In the genomic region with DNA sequence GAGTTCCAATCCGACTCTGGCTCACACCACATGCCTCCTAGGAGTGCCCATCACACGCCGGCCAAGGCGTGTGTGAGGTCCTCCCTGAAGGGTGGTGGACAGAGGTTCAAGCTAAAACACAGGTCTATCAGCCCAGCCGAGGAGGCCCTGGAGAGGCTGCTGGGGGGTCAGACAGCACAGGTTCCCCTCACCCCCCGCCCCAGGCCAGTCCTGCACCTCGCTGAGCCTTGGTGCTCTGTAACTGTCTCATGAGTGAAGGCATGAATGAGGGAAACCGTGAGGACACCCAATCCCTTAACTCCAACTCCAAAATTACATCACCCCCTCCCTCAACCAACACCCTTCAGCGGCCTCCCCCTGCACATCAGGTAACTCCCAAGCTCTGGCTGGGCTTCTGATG, we compare ENCODE assay signal across 29 cellular contexts. TPM values are rescaled to one million over a fixed set of nuclear protein-coding genes. Genes with fewer than 3 reads are reported as not detected.
"Had no signal": no experiment of that assay in that cellular context is flagged by ENCODE, and none has a peak within 500 bp of the region (broad histone marks: within the 10 kb centered on the region; RNA-seq: fewer than 3 reads in every experiment).

No MANE protein-coding gene starts in this region.

- H3K4me3 ChIP-seq: gastroesophageal sphincter, tibial artery, uterus had no signal

- H3K27me3 ChIP-seq: uterus had no signal

- DNase-seq: activated CD4-positive, alpha-beta T cell treated with anti-CD3 and anti-CD28 coated beads, Interleukin-2, amount 50 U/mL, for 1 hour; activated T-cell treated with anti-CD3 and anti-CD28 coated beads, Interleukin-2, amount 50 U/mL, for 1 hour; aorta; caudate nucleus; effector memory CD4-positive, alpha-beta T cell; hypothalamus; left cardiac atrium; retina; stimulated activated CD4-positive, alpha-beta T cell treated with anti-CD3 and anti-CD28 coated beads, Interleukin-4, amount 100 ng/mL, for 24 hours; stimulated activated naive CD8-positive, alpha-beta T cell treated with anti-CD3 and anti-CD28 coated beads, Interleukin-15, Interleukin-2, amounts not matched to agents 100 U/mL and 50 U/mL, for 24 hours; uterus had no signal

- H3K4me1 ChIP-seq: gastroesophageal sphincter, tibial artery, uterus had no signal

- ATAC-seq: activated CD4-positive, CD25-positive, alpha-beta regulatory T cell treated with anti-CD3 and anti-CD28 coated beads, Interleukin-2, amount 50 U/mL, for 24 hours; activated naive CD4-positive, alpha-beta T cell treated with anti-CD3 and anti-CD28 coated beads, Interleukin-2, amount 50 U/mL, for 72 hours; gastroesophageal sphincter; left cardiac atrium; stimulated activated naive CD8-positive, alpha-beta T cell treated with anti-CD3 and anti-CD28 coated beads, Interleukin-15, Interleukin-2, amounts not matched to agents 100 U/mL and 50 U/mL, for 24 hours had no signal

- H3K27ac ChIP-seq: gastroesophageal sphincter, tibial artery, uterus had no signal

- FAIRE-seq: endothelial cell of umbilical vein had no signal

- H3K9me3 Mint-ChIP-seq: activated naive CD4-positive, alpha-beta T cell treated with anti-CD3 and anti-CD28 coated beads, Interleukin-2, amount 50 U/mL, for 72 hours; brain; memory B cell; neural crest cell had no signal

- H3K27ac Mint-ChIP-seq: activated naive CD4-positive, alpha-beta T cell treated with anti-CD3 and anti-CD28 coated beads, Interleukin-2, amount 50 U/mL, for 72 hours; brain; memory B cell; progenitor cell of endocrine pancreas had no signal

- H3K36me3 Mint-ChIP-seq: activated naive CD4-positive, alpha-beta T cell treated with anti-CD3 and anti-CD28 coated beads, Interleukin-2, amount 50 U/mL, for 72 hours; brain; memory B cell had no signal

- H3K36me3 ChIP-seq: gastroesophageal sphincter, tibial artery, uterus had no signal

- H3K4me1 Mint-ChIP-seq: brain, memory B cell, neural crest cell had no signal

- H3K9me3 ChIP-seq: gastroesophageal sphincter, tibial artery, uterus had no signal

- H3K4me3 Mint-ChIP-seq: brain, memory B cell, neural crest cell had no signal

RNA-seq across cellular contexts. Expression of a gene that starts 43.0 kb away (rescaled TPM):
- total RNA-seq: activated naive CD4-positive, alpha-beta T cell treated with anti-CD3 and anti-CD28 coated beads, Interleukin-2, amount 50 U/mL, for 72 hours; aorta; dermis microvascular lymphatic vessel endothelial cell; endothelial cell of umbilical vein; esophagus mucosa; gastroesophageal sphincter; left cardiac atrium; mononuclear cell; myocyte; osteoblast; progenitor cell of endocrine pancreas; subcutaneous adipose tissue; T-helper 2 cell treated with Interferon-gamma antibody and Interleukin-4, amounts not matched to agents 100 ng/mL and 5 ng/mL, for 36 hours; uterus had no signal
- polyA plus RNA-seq: adipose tissue, endothelial cell of umbilical vein, liver had no signal
